ENCODE assay signal across 11 cellular contexts in genomic region chr2:3563521-3563976, GRCh38. TPM values are rescaled to one million over a fixed set of nuclear protein-coding genes. Genes with fewer than 3 reads are reported as not detected.
DNase-seq lines count a peak whose midpoint lies in the region; ATAC-seq and TF ChIP-seq lines count a peak whose summit lies in the region.
"Had no signal": no experiment of that assay in that cellular context is flagged by ENCODE, and none has a peak within 500 bp of the region (broad histone marks: within the 10 kb centered on the region; RNA-seq: fewer than 3 reads in every experiment).

No MANE protein-coding gene starts in this region.

- TF ChIP-seq POLR2A in erythroblast (IDR thresholded peaks at IDR 0.05; ENCODE audit: low read length) = no peak

- no peak overlapping the region for H3K27ac Mint-ChIP-seq in activated T-helper 17 cell treated with anti-CD3 and anti-CD28 coated beads, Interleukin-2, amount 50 U/mL, for 72 hours

- no peaks in the 10 kb centered on the region for H3K9me3 Mint-ChIP-seq in activated T-helper 17 cell treated with anti-CD3 and anti-CD28 coated beads, Interleukin-2, amount 50 U/mL, for 72 hours

- H3K4me3 Mint-ChIP-seq in activated T-helper 17 cell treated with anti-CD3 and anti-CD28 coated beads, Interleukin-2, amount 50 U/mL, for 72 hours = no peak overlapping the region

- no peaks in the 10 kb centered on the region for H3K4me1 Mint-ChIP-seq in activated T-helper 17 cell treated with anti-CD3 and anti-CD28 coated beads, Interleukin-2, amount 50 U/mL, for 72 hours

- DNase-seq in erythroblast (lab: John Stamatoyannopoulos, UW) = peak; percentile 28 to 77
- no peak for DNase-seq in NCI-H1417 treated with DMSO at 0.1 percent for 48 hours (lab: John Stamatoyannopoulos, UW)
- no peak for DNase-seq in D341Med (ENCODE audit: low spot score)
- no peak for DNase-seq in stimulated activated naive CD4-positive, alpha-beta T cell treated with Interleukin-2 at 50 U/mL for 16 hours (lab: John Stamatoyannopoulos, UW)
- DNase-seq: activated CD4-positive, CD25-positive, alpha-beta regulatory T cell treated with anti-CD3 and anti-CD28 coated beads, Interleukin-2, amount 50 U/mL, for 72 hours; DMS53; NCI-H1092 had no signal

- H3K36me3 Mint-ChIP-seq in activated T-helper 17 cell treated with anti-CD3 and anti-CD28 coated beads, Interleukin-2, amount 50 U/mL, for 72 hours (ENCODE audit: low read depth) = peaks cover 24% of the 10 kb centered on the region

- ATAC-seq in GM18870 (IDR thresholded peaks at IDR 0.05; ENCODE audit: unreplicated experiment) (peak; percentile 66), GM21528 (IDR thresholded peaks at IDR 0.05; ENCODE audit: low FRiP score, unreplicated experiment) (peak; percentile 44), HG03103 (IDR thresholded peaks at IDR 0.05; ENCODE audit: low read depth, unreplicated experiment) (peak; percentile 35)
- no peak for ATAC-seq in activated T-helper 17 cell treated with anti-CD3 and anti-CD28 coated beads, Interleukin-2, amount 50 U/mL, for 72 hours (replicated peaks)

- H3K27me3 Mint-ChIP-seq in activated T-helper 17 cell treated with anti-CD3 and anti-CD28 coated beads, Interleukin-2, amount 50 U/mL, for 72 hours = no peaks in the 10 kb centered on the region

RNA-seq across cellular contexts. Expression of gene RNASEH1, which starts 5.4 kb away (rescaled TPM):
- 10 to 100 TPM; 10.3 to 31.7 TPM for total RNA-seq in activated T-helper 17 cell treated with anti-CD3 and anti-CD28 coated beads, Interleukin-2, amount 50 U/mL, for 72 hours

RNA-seq across cellular contexts. Expression of gene RPS7, which starts 11.5 kb away (rescaled TPM):
- total RNA-seq in activated T-helper 17 cell treated with anti-CD3 and anti-CD28 coated beads, Interleukin-2, amount 50 U/mL, for 72 hours = 1,000 to 10,000 TPM; 1,635 to 1,848 TPM

RNA-seq across cellular contexts. Expression of gene COLEC11, which starts 31.4 kb away (rescaled TPM):
- total RNA-seq in activated T-helper 17 cell treated with anti-CD3 and anti-CD28 coated beads, Interleukin-2, amount 50 U/mL, for 72 hours = under 1 TPM in 1 of 2 donors, not detected in 1; 0.54 TPM

RNA-seq across cellular contexts. Expression of gene ADI1, which starts 44.2 kb away (rescaled TPM):
- 10 to 100 TPM; 25.8 to 26.0 TPM for total RNA-seq in activated T-helper 17 cell treated with anti-CD3 and anti-CD28 coated beads, Interleukin-2, amount 50 U/mL, for 72 hours

Comparison
In these comparisons a context has a peak if more than half of its experiments do, and no peak if none do; other contexts are left out.
1. DNase-seq: peak in erythroblast (2 of 2); none in NCI-H1417 treated with DMSO at 0.1 percent for 48 hours (single experiment), D341Med (single experiment) and stimulated activated naive CD4-positive, alpha-beta T cell treated with Interleukin-2 at 50 U/mL for 16 hours (single experiment).